In genomic region chr5:157730900-157731271, GRCh38 we compare ENCODE assay signal across 8 cellular contexts. TPM values are rescaled to one million over a fixed set of nuclear protein-coding genes. Genes with fewer than 3 reads are reported as not detected.
A peak's percentile ranks its signal among the peaks of the same experiment; 100 is the strongest.
DNase-seq lines count a peak whose midpoint lies in the region; ATAC-seq and TF ChIP-seq lines count a peak whose summit lies in the region.

No MANE protein-coding gene starts in this region.

- H3K27ac ChIP-seq in heart right ventricle (peak overlapping the region in 9 of 10 donors; percentile 88 to 95 (median 90)), body of pancreas (peak overlapping the region in 3 of 4 donors; percentile 79 to 95 (median 95)), mesodermal cell (ENCODE audit: low read depth, low read length, severe bottlenecking) (peak overlapping the region; percentile 89), vagina (peak overlapping the region; percentile 91)

- TF ChIP-seq POLR2A in body of pancreas (IDR thresholded peaks at IDR 0.05), result no peak
- TF ChIP-seq POLR2A in vagina (IDR thresholded peaks at IDR 0.05), result no peak

- intact Hi-C loops in heart right ventricle (cut with DNase I), result loop anchor here in 1 of 10 donors (10.0 kb wide), 1 partner anchor 396 kb away; no protein-coding TSS in a partner anchor
- intact Hi-C loops in left cardiac atrium (cut with DNase I), result no loop called here
- intact Hi-C loops in body of pancreas (cut with DNase I), result no loop called here
- intact Hi-C loops in vagina (cut with DNase I), result no loop called here

- DNase-seq in heart right ventricle (no peak), left cardiac atrium (no peak), body of pancreas (no peak), vagina (ENCODE audit: extremely low spot score in 2 of 2) (no peak), ecto neural progenitor cell (ENCODE audit: low spot score) (no peak), GM03348 (ENCODE audit: low spot score) (no peak)

- H3K4me3 ChIP-seq in heart right ventricle (peak overlapping the region in 9 of 10 donors; percentile 53 to 83 (median 71)), body of pancreas (no peak overlapping the region), mesodermal cell (ENCODE audit: extremely low read depth, insufficient read depth, low read length, poor library complexity, severe bottlenecking) (peak overlapping the region; percentile 59), vagina (peak overlapping the region in 1 of 2 donors; percentile 68)

- H3K27me3 ChIP-seq in heart right ventricle (no peaks in the 10 kb centered on the region), body of pancreas (no peaks in the 10 kb centered on the region), vagina (no peaks in the 10 kb centered on the region)

- WGBS in heart right ventricle, 2 donors, result 18 to 19% methylated on average over 5 of the region's 5 CpGs
- WGBS in body of pancreas, 2 donors, result 15 to 19% methylated on average over 5 of the region's 5 CpGs
- 0% methylated on average over 4 of the region's 5 CpGs; no CpG with 5 or more reads in 1 of the 2 experiments for WGBS in mesodermal cell (ENCODE audit: insufficient coverage in 2 of 2), 2 experiments

- H3K4me1 ChIP-seq in heart right ventricle, result peaks cover 0 to 9% (median 6%) of the 10 kb centered on the region in 9 donors
- H3K4me1 ChIP-seq in body of pancreas, result peaks cover 8% of the 10 kb centered on the region
- peaks cover 3% of the 10 kb centered on the region for H3K4me1 ChIP-seq in mesodermal cell (ENCODE audit: control insufficient read depth, insufficient read depth, low read length, poor library complexity, severe bottlenecking)
- H3K4me1 ChIP-seq in vagina, result peaks cover 7% of the 10 kb centered on the region

- H3K9me3 ChIP-seq in heart right ventricle, result no peaks in the 10 kb centered on the region
- no peaks in the 10 kb centered on the region for H3K9me3 ChIP-seq in body of pancreas
- H3K9me3 ChIP-seq in mesodermal cell (ENCODE audit: control insufficient read depth, low read length), result peaks cover 8% of the 10 kb centered on the region
- H3K9me3 ChIP-seq in vagina, result no peaks in the 10 kb centered on the region

- H3K36me3 ChIP-seq in heart right ventricle, result peaks cover 0 to 32% (median 5%) of the 10 kb centered on the region in 9 donors
- H3K36me3 ChIP-seq in body of pancreas (replicated peaks in 1 of 2; ENCODE audit: insufficient read depth in 1 of 2, low read depth in 2 of 2), result peaks cover 0 to 5% of the 10 kb centered on the region in 2 donors
- H3K36me3 ChIP-seq in mesodermal cell (ENCODE audit: control insufficient read depth, insufficient read depth, low read length), result peaks cover 20% of the 10 kb centered on the region
- H3K36me3 ChIP-seq in vagina, result no peaks in the 10 kb centered on the region

- no peak for ATAC-seq in heart right ventricle
- no peak for ATAC-seq in left cardiac atrium
- ATAC-seq in body of pancreas, result no peak
- ATAC-seq in HG03159 (IDR thresholded peaks at IDR 0.05; ENCODE audit: unreplicated experiment), result no peak

- TF ChIP-seq CTCF in heart right ventricle (IDR thresholded peaks at IDR 0.05) (no peak), body of pancreas (IDR thresholded peaks at IDR 0.05) (no peak), vagina (IDR thresholded peaks at IDR 0.05) (no peak)

RNA-seq across cellular contexts. Expression of gene THG1L, which starts 0.3 kb away (rescaled TPM):
- total RNA-seq in heart right ventricle (1 to 10 TPM; 3.4 to 9.5 (median 6.2) TPM), left cardiac atrium (1 to 10 TPM; 5.6 to 5.9 TPM), body of pancreas (10 to 100 TPM in 1 of 2 donors, 1 to 10 TPM in 1; 4.4 to 12.5 TPM), vagina (10.3 TPM)
- 10 to 100 TPM in 1 of 2 donors, 1 to 10 TPM in 1; 6.4 to 11.9 TPM for polyA plus RNA-seq in heart right ventricle
- 10.8 TPM for polyA plus RNA-seq in mesodermal cell (2013, experiment 1 of 2)
- 9.8 TPM for polyA plus RNA-seq in mesodermal cell (2013, experiment 2 of 2)

RNA-seq across cellular contexts. Expression of gene LSM11, which starts 12.6 kb away (rescaled TPM):
- total RNA-seq in heart right ventricle, result 1 to 10 TPM in 9 of 10 donors, under 1 TPM in 1; 0.98 to 2.2 (median 1.7) TPM
- 1 to 10 TPM in 1 of 2 donors, under 1 TPM in 1; 0.66 to 1.4 TPM for polyA plus RNA-seq in heart right ventricle
- total RNA-seq in left cardiac atrium, result 1 to 10 TPM; 2.2 to 2.8 TPM
- total RNA-seq in body of pancreas, result 1 to 10 TPM; 1.3 to 3.6 TPM
- polyA plus RNA-seq in mesodermal cell (2013, experiment 1 of 2), result 7.5 TPM
- polyA plus RNA-seq in mesodermal cell (2013, experiment 2 of 2), result 7.6 TPM
- total RNA-seq in vagina, result 3.9 TPM

RNA-seq across cellular contexts. Expression of gene C5orf52, which starts 59.6 kb away (rescaled TPM):
- total RNA-seq in heart right ventricle (not detected), left cardiac atrium (not detected), body of pancreas (not detected), vagina (not detected)
- not detected for polyA plus RNA-seq in heart right ventricle
- not detected for polyA plus RNA-seq in mesodermal cell (2013, experiment 1 of 2)
- polyA plus RNA-seq in mesodermal cell (2013, experiment 2 of 2), result not detected

Comparison
In these comparisons a context has a peak if more than half of its experiments do, and no peak if none do; other contexts are left out.
1. H3K4me3 ChIP-seq: peak in heart right ventricle (9 of 10) and mesodermal cell (single experiment); none in body of pancreas (0 of 2).
2. Peak in every context shown above with its lines, with median percentiles within 50 percentile points of each other: H3K27ac ChIP-seq.